Comparison of ENCODE assay signal across 11 cellular contexts in genomic region chr2:214995926-214996670, GRCh38.
DNase-seq lines count a peak whose midpoint lies in the region; ATAC-seq and TF ChIP-seq lines count a peak whose summit lies in the region.
"Had no signal": no experiment of that assay in that cellular context is flagged by ENCODE, and none has a peak within 500 bp of the region (broad histone marks: within the 10 kb centered on the region; RNA-seq: fewer than 3 reads in every experiment).

No MANE protein-coding gene starts in this region.

- peaks cover 4% of the 10 kb centered on the region for H3K4me1 ChIP-seq in parathyroid adenoma
- no peaks in the 10 kb centered on the region for H3K4me1 ChIP-seq in esophagus muscularis mucosa
- no peaks in the 10 kb centered on the region for H3K4me1 ChIP-seq in smooth muscle cell (ENCODE audit: low read depth)
- H3K4me1 ChIP-seq: right lobe of liver had no signal

- H3K9ac ChIP-seq in parathyroid adenoma (no peak overlapping the region), smooth muscle cell (ENCODE audit: low read depth) (no peak overlapping the region)

- peak; percentile 95 for ATAC-seq in GM19023 (IDR thresholded peaks at IDR 0.05; ENCODE audit: unreplicated experiment)
- peak; percentile 93 for ATAC-seq in GM21619 (IDR thresholded peaks at IDR 0.05; ENCODE audit: unreplicated experiment)
- peak; percentile 97 for ATAC-seq in HG03066 (IDR thresholded peaks at IDR 0.05; ENCODE audit: low read depth, unreplicated experiment)
- no peak for ATAC-seq in left ventricle myocardium superior
- ATAC-seq: right lobe of liver had no signal

- no peak for DNase-seq in esophagus muscularis mucosa (ENCODE audit: extremely low spot score)
- DNase-seq in smooth muscle cell (lab: John Stamatoyannopoulos, UW; ENCODE audit: unreplicated experiment): no peak
- DNase-seq in SW 1271 (lab: John Stamatoyannopoulos, UW): no peak
- DNase-seq in left ventricle myocardium superior: no peak
- DNase-seq: activated naive CD4-positive, alpha-beta T cell treated with anti-CD3 and anti-CD28 coated beads, Interleukin-2, amount 10 ng/mL, durations not matched to agents 7 days and 5 days; NCI-H1436; right lobe of liver had no signal

- H4K20me1 ChIP-seq in smooth muscle cell (ENCODE audit: low read depth): no peaks in the 10 kb centered on the region

- TF ChIP-seq EP300 in esophagus muscularis mucosa (IDR thresholded peaks at IDR 0.05): no peak

- H3K27ac ChIP-seq in parathyroid adenoma (no peak overlapping the region), esophagus muscularis mucosa (replicated peaks in 1 of 4) (no peak overlapping the region), smooth muscle cell (ENCODE audit: low read depth) (no peak overlapping the region)
- H3K27ac ChIP-seq: right lobe of liver had no signal

- H3K27me3 ChIP-seq in parathyroid adenoma (ENCODE audit: control insufficient read depth, insufficient read depth, low read length) (no peaks in the 10 kb centered on the region), esophagus muscularis mucosa (no peaks in the 10 kb centered on the region), smooth muscle cell (ENCODE audit: low read depth) (no peaks in the 10 kb centered on the region)
- H3K27me3 ChIP-seq: right lobe of liver had no signal

- no peaks in the 10 kb centered on the region for H3F3A ChIP-seq in smooth muscle cell (ENCODE audit: low read depth)

- 93% methylated on average over 4 of the region's 4 CpGs for WGBS in esophagus muscularis mucosa
- WGBS in smooth muscle cell (ENCODE audit: low lambda C conversion rate): 84% methylated on average over 4 of the region's 4 CpGs

- intact Hi-C loops in esophagus muscularis mucosa (cut with DNase I): no loop called here
- intact Hi-C loops in left ventricle myocardium superior (cut with micrococcal nuclease): no loop called here

- H3K79me2 ChIP-seq in parathyroid adenoma: no peaks in the 10 kb centered on the region
- H3K79me2 ChIP-seq in smooth muscle cell (ENCODE audit: low read depth): no peaks in the 10 kb centered on the region

- H2AFZ ChIP-seq in parathyroid adenoma (peak overlapping the region; percentile 44), smooth muscle cell (ENCODE audit: low read depth) (no peak overlapping the region)

- H3K36me3 ChIP-seq in parathyroid adenoma (ENCODE audit: control insufficient read depth, insufficient read depth, low read length) (no peaks in the 10 kb centered on the region), esophagus muscularis mucosa (no peaks in the 10 kb centered on the region), smooth muscle cell (ENCODE audit: low read depth) (no peaks in the 10 kb centered on the region)
- H3K36me3 ChIP-seq: right lobe of liver had no signal

- TF ChIP-seq CTCF in parathyroid adenoma (IDR thresholded peaks at IDR 0.05) (no peak), esophagus muscularis mucosa (IDR thresholded peaks at IDR 0.05) (no peak), smooth muscle cell (IDR thresholded peaks at IDR 0.05; ENCODE audit: borderline replicate concordance, insufficient read depth, poor library complexity, severe bottlenecking) (no peak)

- no peaks in the 10 kb centered on the region for H3K9me3 ChIP-seq in parathyroid adenoma (ENCODE audit: control insufficient read depth, low read length)
- H3K9me3 ChIP-seq in esophagus muscularis mucosa: no peaks in the 10 kb centered on the region
- H3K9me3 ChIP-seq in smooth muscle cell (replicated peaks; ENCODE audit: low read depth): no peaks in the 10 kb centered on the region
- H3K9me3 ChIP-seq: right lobe of liver had no signal

- H3K4me3 ChIP-seq in parathyroid adenoma (ENCODE audit: low read depth, low read length) (no peak overlapping the region), esophagus muscularis mucosa (no peak overlapping the region), smooth muscle cell (no peak overlapping the region)
- H3K4me3 ChIP-seq: right lobe of liver had no signal

- no peak overlapping the region for H3K4me2 ChIP-seq in parathyroid adenoma (ENCODE audit: low read length)
- no peak overlapping the region for H3K4me2 ChIP-seq in smooth muscle cell

- no peak for TF ChIP-seq POLR2A in esophagus muscularis mucosa (IDR thresholded peaks at IDR 0.05; ENCODE audit: low read depth)
